In the genomic region with DNA sequence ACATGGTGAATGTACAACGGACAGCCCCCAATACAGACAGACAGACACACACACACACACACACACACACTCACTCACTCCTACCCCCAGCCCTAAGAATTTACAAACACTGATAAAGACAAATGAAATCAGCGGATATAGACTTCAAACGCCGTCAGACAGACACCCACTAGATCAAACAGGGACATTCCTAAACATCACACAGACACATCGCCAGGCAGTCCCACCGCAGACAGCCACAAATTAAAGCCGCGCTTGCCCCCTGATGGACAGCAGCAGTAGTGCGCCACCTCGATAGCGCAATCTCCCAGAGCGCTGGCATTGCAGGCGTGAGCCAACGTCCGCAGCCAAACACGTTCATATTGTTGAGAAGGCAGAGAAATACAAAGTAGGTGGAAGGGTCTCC, we compare ENCODE assay signal across 8 cellular contexts. TPM values are rescaled to one million over a fixed set of nuclear protein-coding genes. Genes with fewer than 3 reads are reported as not detected.
A peak's percentile ranks its signal among the peaks of the same experiment; 100 is the strongest.
DNase-seq lines count a peak whose midpoint lies in the region; ATAC-seq and TF ChIP-seq lines count a peak whose summit lies in the region.

No MANE protein-coding gene starts in this region.

- no peaks in the 10 kb centered on the region for H3K27me3 ChIP-seq in lung (ENCODE audit: control insufficient read depth, insufficient read depth)

- TF ChIP-seq CTCF in lung (IDR thresholded peaks at IDR 0.05; ENCODE audit: control extremely low read depth, extremely low read depth): peak; percentile 95

- 1 to 2% methylated on average over 16 of the region's 16 CpGs for WGBS in lung, 2 donors

- DNase-seq in NCI-H1417 (lab: John Stamatoyannopoulos, UW): peak; percentile 1 to 27 (median 11)
- no peak for DNase-seq in NCI-H1417 treated with DMSO at 0.1 percent for 48 hours (lab: John Stamatoyannopoulos, UW)
- peak; percentile 27 for DNase-seq in NCI-H82 treated with DMSO at 0.1 percent for 48 hours (lab: John Stamatoyannopoulos, UW; ENCODE audit: unreplicated experiment)
- peak; percentile 78 to 89 for DNase-seq in activated CD4-positive, alpha-beta T cell treated with anti-CD3 and anti-CD28 coated beads, Interleukin-2, amount 50 U/mL, for 24 hours (ENCODE audit: low read depth in 1 of 2, low spot score in 1 of 2)
- peak; percentile 91 for DNase-seq in dermis blood vessel endothelial cell
- DNase-seq in lung (ENCODE audit: low spot score): peak; percentile 85
- peak; percentile 84 for DNase-seq in stimulated activated CD8-positive, alpha-beta memory T cell treated with anti-CD3 and anti-CD28 coated beads, Interleukin-12 subunit alpha, Interleukin-12 subunit beta, amount 100 ng/mL, for 1 hour (ENCODE audit: low read depth)

- no peak overlapping the region for H3K4me3 ChIP-seq in lung

- no peaks in the 10 kb centered on the region for H3K4me1 ChIP-seq in lung (ENCODE audit: control insufficient read depth in 2 of 2, insufficient read depth in 2 of 2, low read length in 2 of 2)

- no peaks in the 10 kb centered on the region for H3K36me3 ChIP-seq in lung (ENCODE audit: control insufficient read depth in 2 of 2, insufficient read depth in 2 of 2, low read length in 2 of 2)

- ATAC-seq in HG03064 (IDR thresholded peaks at IDR 0.05; ENCODE audit: low read depth, unreplicated experiment): peak; percentile 59
- ATAC-seq in lung (ENCODE audit: insufficient read depth, low FRiP score): peak; percentile 80

- H3K27ac ChIP-seq in lung (ENCODE audit: low read depth in 1 of 2, low read length in 1 of 2): no peak overlapping the region

- no peaks in the 10 kb centered on the region for H3K9me3 ChIP-seq in lung (ENCODE audit: control insufficient read depth in 2 of 2, insufficient read depth in 1 of 2, low read length in 1 of 2)

RNA-seq across cellular contexts. Expression of a gene that starts 24.7 kb away (rescaled TPM):
- total RNA-seq in dermis blood vessel endothelial cell (not detected in 2 replicates), lung (10 to 100 TPM in 1 of 2 donors, 1 to 10 TPM in 1; 2.3 to 12.4 TPM)
- polyA plus RNA-seq in lung: 10 to 100 TPM in 1 of 2 donors, under 1 TPM in 1; 0.45 to 40.0 TPM
